ENCODE assay signal across 17 cellular contexts in genomic region chr13:102721800-102722231, GRCh38. TPM values are rescaled to one million over a fixed set of nuclear protein-coding genes. Genes with fewer than 3 reads are reported as not detected.
DNase-seq lines count a peak whose midpoint lies in the region; ATAC-seq and TF ChIP-seq lines count a peak whose summit lies in the region.
"Had no signal": no experiment of that assay in that cellular context is flagged by ENCODE, and none has a peak within 500 bp of the region (broad histone marks: within the 10 kb centered on the region; RNA-seq: fewer than 3 reads in every experiment).

No MANE protein-coding gene starts in this region.

- peak overlapping the region; percentile 62 for H3K27ac ChIP-seq in temporal lobe (ENCODE audit: low read depth, low read length)
- H3K27ac ChIP-seq: skin epidermis, tibial artery had no signal

- H3K4me3 ChIP-seq in epithelial cell of esophagus (ENCODE audit: low read length) = no peak overlapping the region
- H3K4me3 ChIP-seq: GM12878, skin epidermis, tibial artery had no signal

- no peak for ATAC-seq in GM18519 (IDR thresholded peaks at IDR 0.05; ENCODE audit: low FRiP score, unreplicated experiment)
- ATAC-seq: GM12878 had no signal

- peak; percentile 8 for DNase-seq in NK-92 treated with Interleukin-12 subunit alpha and Interleukin-12 subunit beta, amount 100 ng/mL, for 24 hours (lab: John Stamatoyannopoulos, UW)
- DNase-seq in NK-92 (lab: John Stamatoyannopoulos, UW; ENCODE audit: unreplicated experiment) (no peak), epithelial cell of esophagus (ENCODE audit: low read depth) (peak; percentile 19), medulla oblongata (ENCODE audit: extremely low spot score) (peak; percentile 78), NCI-H510A treated with DMSO at 0.1 percent for 48 hours (lab: John Stamatoyannopoulos, UW) (no peak)
- no peak for DNase-seq in stimulated activated CD4-positive, alpha-beta T cell treated with anti-CD3 and anti-CD28 coated beads, Interleukin-1b, Interleukin-23, amount 100 ng/mL, for 48 hours
- DNase-seq: 8988T; activated CD4-positive, CD25-positive, alpha-beta regulatory T cell; activated T-cell treated with anti-CD3 and anti-CD28 coated beads, Interleukin-2, amount 50 U/mL, for 24 hours; aorta; Kasumi-1; NCI-H2081; tibial artery had no signal

- TF ChIP-seq CTCF in epithelial cell of esophagus (IDR thresholded peaks at IDR 0.05; ENCODE audit: insufficient read depth, low read depth, low read length, missing control alignments) = no peak

RNA-seq across cellular contexts. Expression of gene METTL21C, which starts 27.0 kb away (rescaled TPM):
- not detected for total RNA-seq in temporal lobe
- total RNA-seq: aorta had no signal

RNA-seq across cellular contexts. Expression of gene TEX30, which starts 51.8 kb away (rescaled TPM):
- total RNA-seq in temporal lobe = 6.9 TPM

Comparison
In these comparisons a context has a peak if more than half of its experiments do, and no peak if none do; other contexts are left out.
1. DNase-seq: peak in NK-92 treated with Interleukin-12 subunit alpha and Interleukin-12 subunit beta, amount 100 ng/mL, for 24 hours (single experiment), epithelial cell of esophagus (single experiment) and medulla oblongata (single experiment); none in NK-92 (single experiment), NCI-H510A treated with DMSO at 0.1 percent for 48 hours (single experiment) and stimulated activated CD4-positive, alpha-beta T cell treated with anti-CD3 and anti-CD28 coated beads, Interleukin-1b, Interleukin-23, amount 100 ng/mL, for 48 hours (single experiment).